ENCODE assay signal across 8 cellular contexts in genomic region chr22:37953437-37954179, GRCh38. TPM values are rescaled to one million over a fixed set of nuclear protein-coding genes. Genes with fewer than 3 reads are reported as not detected.
DNase-seq lines count a peak whose midpoint lies in the region; ATAC-seq and TF ChIP-seq lines count a peak whose summit lies in the region.

C22orf23 (minus strand) TSS chr22:37953601; CDS start chr22:37953149, 452 bp downstream.
POLR2F (plus strand) TSS chr22:37953699; CDS start chr22:37953788, 89 bp downstream.

- peak in 1 of 2 donors; percentile 69 for TF ChIP-seq POLR2A in uterus (IDR thresholded peaks at IDR 0.05)

- TF ChIP-seq CTCF in psoas muscle (IDR thresholded peaks at IDR 0.05) (no peak), uterus (IDR thresholded peaks at IDR 0.05) (peak in 1 of 4 experiments; percentile 36)

- H3K27me3 ChIP-seq in right cardiac atrium (ENCODE audit: control insufficient read depth, insufficient read depth) = no peaks in the 10 kb centered on the region
- no peaks in the 10 kb centered on the region for H3K27me3 ChIP-seq in psoas muscle (ENCODE audit: insufficient read depth in 3 of 3, low read length in 2 of 3)
- no peaks in the 10 kb centered on the region for H3K27me3 ChIP-seq in uterus

- H3K4me1 ChIP-seq in right cardiac atrium (ENCODE audit: control insufficient read depth, insufficient read depth, low read length) (peaks cover 3% of the 10 kb centered on the region), psoas muscle (peaks cover 22% of the 10 kb centered on the region), uterus (peaks cover 0 to 12% of the 10 kb centered on the region in 2 donors)

- under 1% methylated on average over 52 of the region's 52 CpGs for WGBS in right cardiac atrium
- 0 to 1% (median 0%) methylated on average over 52 of the region's 52 CpGs for WGBS in psoas muscle, 3 donors

- H3K9me3 ChIP-seq in right cardiac atrium (ENCODE audit: control insufficient read depth, low read length) (no peaks in the 10 kb centered on the region), psoas muscle (no peaks in the 10 kb centered on the region), uterus (no peaks in the 10 kb centered on the region)

- ATAC-seq in GM18499 (IDR thresholded peaks at IDR 0.05; ENCODE audit: insufficient read depth, unreplicated experiment) = peak; percentile 79
- peak; percentile 80 for ATAC-seq in HG02938 (IDR thresholded peaks at IDR 0.05; ENCODE audit: unreplicated experiment)
- ATAC-seq in right cardiac atrium = peak; percentile 97
- peak; percentile 92 to 98 (median 96) for ATAC-seq in psoas muscle

- peak; percentile 67 to 69 for DNase-seq in NCI-H187 (lab: John Stamatoyannopoulos, UW)
- DNase-seq in T-helper 2 cell = peak; percentile 91 to 96 (median 95)
- DNase-seq in anterior cingulate cortex (lab: John Stamatoyannopoulos, UW) = peak; percentile 34 to 95 (median 88)
- DNase-seq in right cardiac atrium = peak; percentile 98 to 99 (median 98)
- DNase-seq in psoas muscle = peak; percentile 96 to 99
- DNase-seq in uterus = peak; percentile 95 to 96

- intact Hi-C loops in right cardiac atrium (cut with DNase I) (loop anchor here in 1 of 4 donors (10.0 kb wide), 1 partner anchor 139 kb away; no protein-coding TSS in a partner anchor), psoas muscle (cut with DNase I) (no loop called here), uterus (cut with DNase I; ENCODE audit: low total_unique reads) (no loop called here)

- peaks cover 0 to 22% of the 10 kb centered on the region in 2 donors for H3K36me3 ChIP-seq in psoas muscle (ENCODE audit: insufficient read depth in 1 of 2, low read depth in 1 of 2)
- no peaks in the 10 kb centered on the region for H3K36me3 ChIP-seq in uterus

- H3K4me3 ChIP-seq in right cardiac atrium (ENCODE audit: low read length) (peak within 1 kb of the TSS; percentile 84), psoas muscle (peak within 1 kb of the TSS; percentile 99), uterus (peak within 1 kb of the TSS; percentile 86 to 90)

- H3K27ac ChIP-seq in right cardiac atrium (ENCODE audit: low read length) = peak within 1 kb of the TSS; percentile 7
- H3K27ac ChIP-seq in psoas muscle = peak within 1 kb of the TSS; percentile 81
- H3K27ac ChIP-seq in uterus = peak within 1 kb of the TSS; percentile 55 to 75

RNA-seq across cellular contexts. Expression of gene C22orf23, which starts in this region (rescaled TPM):
- total RNA-seq in right cardiac atrium (under 1 TPM; 0.19 to 0.46 (median 0.27) TPM), psoas muscle (under 1 TPM; 0.17 to 0.43 (median 0.20) TPM), uterus (under 1 TPM in 2 of 4 donors, not detected in 2; 0.40 to 0.76 TPM)
- polyA plus RNA-seq in right cardiac atrium (0.54 TPM), psoas muscle (1 to 10 TPM in 1 of 3 donors, under 1 TPM in 2; 0.36 to 1.2 (median 0.72) TPM)

RNA-seq across cellular contexts. Expression of gene POLR2F, which starts in this region (rescaled TPM):
- total RNA-seq in right cardiac atrium = 10 to 100 TPM; 62.1 to 85.5 (median 76.9) TPM
- polyA plus RNA-seq in right cardiac atrium = 159 TPM
- total RNA-seq in psoas muscle = 10 to 100 TPM; 69.2 to 95.9 (median 88.4) TPM
- 100 to 1,000 TPM; 215 to 280 (median 238) TPM for polyA plus RNA-seq in psoas muscle
- 10 to 100 TPM; 31.5 to 63.8 (median 43.3) TPM for total RNA-seq in uterus

Comparison
In these comparisons a context has a peak if more than half of its experiments do, and no peak if none do; other contexts are left out.
1. Peak in every context shown above with its lines: DNase-seq, ATAC-seq, H3K4me3 ChIP-seq and H3K27ac ChIP-seq.
2. H3K27ac ChIP-seq: peak in every context shown above with its lines; median percentile 81 in psoas muscle; 65 in uterus; 7 in right cardiac atrium.